Comparison of ENCODE assay signal across 8 cellular contexts in the genomic region with DNA sequence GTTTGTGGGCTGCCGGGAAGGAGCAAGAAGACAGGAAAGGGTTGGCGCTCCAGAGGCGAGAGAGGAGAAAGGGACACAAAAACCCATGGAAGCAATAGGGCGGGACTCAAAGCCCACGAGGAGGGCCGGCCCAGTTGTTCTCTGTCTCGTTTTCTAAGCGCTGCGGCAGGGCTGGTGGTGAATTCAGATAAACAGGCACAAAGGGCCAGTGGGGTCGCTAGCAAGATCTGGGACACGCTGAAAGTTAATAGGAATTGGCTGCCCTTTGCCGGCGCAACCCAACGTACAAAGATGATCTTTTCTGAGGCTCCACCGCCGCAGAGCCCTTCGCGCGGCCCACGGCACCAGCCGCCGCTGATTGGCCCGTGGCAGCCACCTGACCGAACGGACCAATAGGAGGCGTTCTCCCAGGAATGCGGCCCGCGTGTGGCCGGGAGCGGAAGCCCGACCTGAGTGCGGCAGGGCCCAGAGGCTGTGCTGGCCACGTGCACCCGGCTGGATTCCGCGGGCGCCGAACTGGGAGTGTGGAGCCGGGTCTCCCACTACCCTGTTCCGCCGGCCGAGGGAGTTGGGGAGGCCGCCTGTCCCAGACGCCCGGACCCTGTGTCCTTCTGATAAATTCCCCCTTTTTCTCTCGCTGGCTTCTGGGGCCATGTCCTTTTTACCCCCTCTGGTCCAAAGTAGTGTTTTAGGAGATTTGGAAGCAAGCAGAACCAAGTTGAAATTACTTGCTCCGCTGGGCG. TPM values are rescaled to one million over a fixed set of nuclear protein-coding genes. Genes with fewer than 3 reads are reported as not detected.
A peak's percentile ranks its signal among the peaks of the same experiment; 100 is the strongest.
DNase-seq lines count a peak whose midpoint lies in the region; TF ChIP-seq lines count a peak whose summit lies in the region.

No MANE protein-coding gene starts in this region.

- no peaks in the 10 kb centered on the region for H3K9me3 ChIP-seq in thymus (ENCODE audit: control insufficient read depth)

- no peak for TF ChIP-seq CTCF in glutamatergic neuron (IDR thresholded peaks at IDR 0.05; ENCODE audit: partially characterized antibody, unreplicated experiment)
- TF ChIP-seq CTCF in progenitor cell of endocrine pancreas (IDR thresholded peaks at IDR 0.05; ENCODE audit: unreplicated experiment) = no peak

- H3K4me3 ChIP-seq in thymus (ENCODE audit: low read length) = peak overlapping the region; percentile 26

- peaks cover 27% of the 10 kb centered on the region for H3K4me1 Mint-ChIP-seq in activated naive CD4-positive, alpha-beta T cell treated with anti-CD3 and anti-CD28 coated beads, Interleukin-2, amount 10 ng/mL, durations not matched to agents 7 days and 5 days
- H3K4me1 Mint-ChIP-seq in glutamatergic neuron (ENCODE audit: low read depth, unreplicated experiment) (peaks cover 3% of the 10 kb centered on the region), progenitor cell of endocrine pancreas (ENCODE audit: low read depth) (peaks cover under 1% of the 10 kb centered on the region)

- DNase-seq in GM03348 (ENCODE audit: low spot score) (peak; percentile 96), NCI-H1930 (lab: John Stamatoyannopoulos, UW) (peak; percentile 38 to 83), glutamatergic neuron (peak; percentile 73), progenitor cell of endocrine pancreas (ENCODE audit: low spot score, unreplicated experiment) (peak; percentile 42), SW480 (ENCODE audit: low spot score) (no peak), NCI-H2107 (lab: John Stamatoyannopoulos, UW) (no peak)
- DNase-seq in activated naive CD4-positive, alpha-beta T cell treated with anti-CD3 and anti-CD28 coated beads, Interleukin-2, amount 10 ng/mL, durations not matched to agents 7 days and 5 days = peak; percentile 85

- CTCF ChIA-PET in activated naive CD4-positive, alpha-beta T cell treated with anti-CD3 and anti-CD28 coated beads, Interleukin-2, amount 10 ng/mL, durations not matched to agents 7 days and 5 days (lab: Charles Lee) = no interaction called here

- H3K27me3 ChIP-seq in thymus (ENCODE audit: control insufficient read depth, insufficient read depth) = no peaks in the 10 kb centered on the region

- H3K4me1 ChIP-seq in thymus (ENCODE audit: control insufficient read depth, insufficient read depth, low read length) = no peaks in the 10 kb centered on the region

- no peaks in the 10 kb centered on the region for H3K36me3 ChIP-seq in thymus (ENCODE audit: control insufficient read depth, insufficient read depth)

- no peaks in the 10 kb centered on the region for H3K9me3 Mint-ChIP-seq in activated naive CD4-positive, alpha-beta T cell treated with anti-CD3 and anti-CD28 coated beads, Interleukin-2, amount 10 ng/mL, durations not matched to agents 7 days and 5 days
- H3K9me3 Mint-ChIP-seq in glutamatergic neuron (ENCODE audit: unreplicated experiment) (peaks cover 5% of the 10 kb centered on the region), progenitor cell of endocrine pancreas (ENCODE audit: low read depth) (no peaks in the 10 kb centered on the region)

- H3K4me3 Mint-ChIP-seq in activated naive CD4-positive, alpha-beta T cell treated with anti-CD3 and anti-CD28 coated beads, Interleukin-2, amount 10 ng/mL, durations not matched to agents 7 days and 5 days = peak overlapping the region; percentile 33
- H3K4me3 Mint-ChIP-seq in glutamatergic neuron (ENCODE audit: unreplicated experiment) = peak overlapping the region; percentile 60
- H3K4me3 Mint-ChIP-seq in progenitor cell of endocrine pancreas (ENCODE audit: low read depth) = no peak overlapping the region

- peak overlapping the region; percentile 65 for H3K27ac Mint-ChIP-seq in activated naive CD4-positive, alpha-beta T cell treated with anti-CD3 and anti-CD28 coated beads, Interleukin-2, amount 10 ng/mL, durations not matched to agents 7 days and 5 days
- H3K27ac Mint-ChIP-seq in glutamatergic neuron (ENCODE audit: unreplicated experiment) = no peak overlapping the region
- H3K27ac Mint-ChIP-seq in progenitor cell of endocrine pancreas = no peak overlapping the region

- 36% methylated on average over 49 of the region's 49 CpGs for WGBS in thymus

- H3K27ac ChIP-seq in thymus (ENCODE audit: low read depth) = peak overlapping the region; percentile 19

- peaks cover 5% of the 10 kb centered on the region for H3K36me3 Mint-ChIP-seq in activated naive CD4-positive, alpha-beta T cell treated with anti-CD3 and anti-CD28 coated beads, Interleukin-2, amount 10 ng/mL, durations not matched to agents 7 days and 5 days
- H3K36me3 Mint-ChIP-seq in glutamatergic neuron (ENCODE audit: unreplicated experiment) (no peaks in the 10 kb centered on the region), progenitor cell of endocrine pancreas (ENCODE audit: insufficient read depth) (no peaks in the 10 kb centered on the region)

- peaks cover 2% of the 10 kb centered on the region for H3K27me3 Mint-ChIP-seq in activated naive CD4-positive, alpha-beta T cell treated with anti-CD3 and anti-CD28 coated beads, Interleukin-2, amount 10 ng/mL, durations not matched to agents 7 days and 5 days
- H3K27me3 Mint-ChIP-seq in glutamatergic neuron (ENCODE audit: unreplicated experiment) = peaks cover 8% of the 10 kb centered on the region
- H3K27me3 Mint-ChIP-seq in progenitor cell of endocrine pancreas = peaks cover 5% of the 10 kb centered on the region

RNA-seq across cellular contexts. Expression of gene NSD1, which starts 16.8 kb away (rescaled TPM):
- 151 TPM for total RNA-seq in glutamatergic neuron (ENCODE audit: unreplicated experiment)
- total RNA-seq in progenitor cell of endocrine pancreas = 168 and 178 TPM in 2 replicates
- polyA plus RNA-seq in thymus = 10.9 TPM

RNA-seq across cellular contexts. Expression of gene FGFR4, which starts 30.1 kb away (rescaled TPM):
- total RNA-seq in glutamatergic neuron (ENCODE audit: unreplicated experiment) = 5.2 TPM
- total RNA-seq in progenitor cell of endocrine pancreas = 244 and 258 TPM in 2 replicates
- 1.7 TPM for polyA plus RNA-seq in thymus

Comparison
In these comparisons a context has a peak if more than half of its experiments do, and no peak if none do; other contexts are left out.
1. DNase-seq: peak in GM03348 (single experiment), NCI-H1930 (2 of 2), activated naive CD4-positive, alpha-beta T cell treated with anti-CD3 and anti-CD28 coated beads, Interleukin-2, amount 10 ng/mL, durations not matched to agents 7 days and 5 days (single experiment), glutamatergic neuron (single experiment) and progenitor cell of endocrine pancreas (single experiment); none in SW480 (single experiment) and NCI-H2107 (single experiment).
2. RNA of gene FGFR4, which starts 30.1 kb away (total RNA-seq): 244 to 258 TPM in progenitor cell of endocrine pancreas; 5.2 TPM in glutamatergic neuron (single experiment); every median in the first group is over 10 times any median in the second.